ENCODE assay signal across 3 cellular contexts in genomic region chr1:207848234-207848633, GRCh38.
TF ChIP-seq lines count a peak whose summit lies in the region.

No MANE protein-coding gene starts in this region.

TF ChIP-seq in HCT116, 20 proteins besides CTCF, POLR2A, EP300 and RAD21:
- TF ChIP-seq SP1 (IDR thresholded peaks at IDR 0.05; ENCODE audit: low read depth) (peak; percentile 32; the same call in 1 of the 2 replicates), FOSL1 (IDR thresholded peaks at IDR 0.05; ENCODE audit: low read depth) (0 out of 2 replicates have a peak, but pooled peaks have one; percentile 21), EZH2 (IDR thresholded peaks at IDR 0.05) (no peak), ELF1 (IDR thresholded peaks at IDR 0.05; ENCODE audit: borderline replicate concordance, low read depth) (0 out of 2 replicates have a peak, but pooled peaks have one; percentile 28)

TF ChIP-seq in SK-N-SH, 30 proteins besides CTCF, POLR2A, EP300 and RAD21 (continued from another document):
- TF ChIP-seq IRF3 (IDR thresholded peaks at IDR 0.05; ENCODE audit: low read depth, low read length), result no peak
- TF ChIP-seq POLR2AphosphoS5 (IDR thresholded peaks at IDR 0.05; ENCODE audit: low read depth, low read length), result no peak
- TF ChIP-seq SIN3A (IDR thresholded peaks at IDR 0.05; ENCODE audit: borderline replicate concordance, low read depth, low read length), result no peak
- TF ChIP-seq TEAD4 (IDR thresholded peaks at IDR 0.05; ENCODE audit: borderline replicate concordance, insufficient read depth), result no peak
- no peak for TF ChIP-seq RCOR1 (IDR thresholded peaks at IDR 0.05; ENCODE audit: low read length)
- TF ChIP-seq RXRA (IDR thresholded peaks at IDR 0.05; ENCODE audit: borderline replicate concordance, low read depth), result no peak
- TF ChIP-seq SMC3 (IDR thresholded peaks at IDR 0.05; ENCODE audit: low read depth, low read length), result no peak
- TF ChIP-seq ZBTB33 (IDR thresholded peaks at IDR 0.05; ENCODE audit: borderline replicate concordance, low read depth), result no peak
- TF ChIP-seq FOXM1 (IDR thresholded peaks at IDR 0.05; ENCODE audit: low read depth), result no peak
- TF ChIP-seq USF2 (IDR thresholded peaks at IDR 0.05; ENCODE audit: borderline replicate concordance, low read depth, low read length), result no peak
- no peak for TF ChIP-seq PBX3 (IDR thresholded peaks at IDR 0.05)
- no peak for TF ChIP-seq FOXJ3 (CRISPR knock-in tag; IDR thresholded peaks at IDR 0.05)
- no peak for TF ChIP-seq USF1 (IDR thresholded peaks at IDR 0.05; ENCODE audit: borderline replicate concordance, low read depth)

TF ChIP-seq in GM23338, 12 proteins besides CTCF, POLR2A, EP300 and RAD21 (continued from another document):
- TF ChIP-seq CREB1 (CRISPR knock-in tag; IDR thresholded peaks at IDR 0.05; ENCODE audit: low read depth) (no peak), POLR2AphosphoS5 (IDR thresholded peaks at IDR 0.05; ENCODE audit: low read depth) (no peak)
